15 cellular contexts compared by ENCODE assay signal in the genomic region with DNA sequence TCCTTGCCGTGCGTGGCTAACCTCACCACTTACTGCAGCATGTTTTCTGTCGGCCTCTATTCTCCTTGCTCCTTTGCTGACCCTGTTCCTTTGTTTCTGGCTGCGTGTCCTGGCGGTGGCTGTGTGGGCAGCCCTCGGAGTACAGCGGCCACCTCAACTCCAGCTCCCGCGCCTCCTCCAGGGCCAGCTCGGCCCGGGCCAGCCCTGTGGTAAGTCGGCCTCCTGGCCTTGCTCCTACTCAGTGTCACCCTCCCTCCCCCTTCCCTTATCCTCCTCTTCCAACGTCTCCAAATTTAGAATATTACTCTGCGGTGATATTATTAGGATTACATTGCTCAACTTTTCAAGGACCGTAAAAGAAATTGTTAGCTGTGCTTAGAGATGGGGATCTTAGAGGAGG. TPM values are rescaled to one million over a fixed set of nuclear protein-coding genes. Genes with fewer than 3 reads are reported as not detected.
DNase-seq lines count a peak whose midpoint lies in the region; ATAC-seq and TF ChIP-seq lines count a peak whose summit lies in the region.
"Had no signal": no experiment of that assay in that cellular context is flagged by ENCODE, and none has a peak within 500 bp of the region (broad histone marks: within the 10 kb centered on the region; RNA-seq: fewer than 3 reads in every experiment).

No MANE protein-coding gene starts in this region.

- WGBS in thyroid gland, 2 donors, result 73 to 80% methylated on average over 15 of the region's 15 CpGs

- peaks cover 53% of the 10 kb centered on the region for H3K4me1 Mint-ChIP-seq in activated T-helper 17 cell treated with anti-CD3 and anti-CD28 coated beads, Interleukin-2, amount 50 U/mL, for 72 hours
- peaks cover 37% of the 10 kb centered on the region for H3K4me1 Mint-ChIP-seq in nephron

- no peaks in the 10 kb centered on the region for H3K36me3 ChIP-seq in thyroid gland

- H3K4me3 ChIP-seq in thyroid gland (replicated peaks in 1 of 3), result no peak overlapping the region

- peaks cover 20 to 56% of the 10 kb centered on the region in 2 donors for H3K4me1 ChIP-seq in thyroid gland

- H3K36me3 Mint-ChIP-seq in activated T-helper 17 cell treated with anti-CD3 and anti-CD28 coated beads, Interleukin-2, amount 50 U/mL, for 72 hours (ENCODE audit: low read depth), result peaks cover 99% of the 10 kb centered on the region
- peaks cover 6% of the 10 kb centered on the region for H3K36me3 Mint-ChIP-seq in nephron (ENCODE audit: low read depth)

- no peaks in the 10 kb centered on the region for H3K27me3 ChIP-seq in thyroid gland

- H3K27ac ChIP-seq in thyroid gland, result peak overlapping the region in 2 of 3 donors; percentile 6 to 32
- H3K27ac ChIP-seq: C4-2B had no signal

- intact Hi-C loops in Right ventricle myocardium inferior (cut with DNase I) (no loop called here), thyroid gland (cut with DNase I) (no loop called here)

- H3K27ac Mint-ChIP-seq in activated T-helper 17 cell treated with anti-CD3 and anti-CD28 coated beads, Interleukin-2, amount 50 U/mL, for 72 hours, result peak overlapping the region; percentile 71
- peak overlapping the region; percentile 33 to 85 (median 51) for H3K27ac Mint-ChIP-seq in nephron
- H3K27ac Mint-ChIP-seq: stimulated activated memory B cell treated with anti-CD40 and anti-IgM and Interleukin-4, amounts not matched to agents 10 μg/mL and 1 μg/mL and 100 μg/mL, for 72 hours had no signal

- TF ChIP-seq CTCF in nephron (IDR thresholded peaks at IDR 0.05; ENCODE audit: unreplicated experiment in 3 of 3) (no peak), thyroid gland (IDR thresholded peaks at IDR 0.05) (no peak)

- ATAC-seq in activated T-helper 17 cell treated with anti-CD3 and anti-CD28 coated beads, Interleukin-2, amount 50 U/mL, for 72 hours (replicated peaks), result no peak
- peak; percentile 95 for ATAC-seq in Right ventricle myocardium inferior
- no peak for ATAC-seq in HG03565 (IDR thresholded peaks at IDR 0.05; ENCODE audit: unreplicated experiment)
- ATAC-seq in GM18520 (IDR thresholded peaks at IDR 0.05; ENCODE audit: unreplicated experiment), result no peak
- no peak for ATAC-seq in GM21723 (IDR thresholded peaks at IDR 0.05; ENCODE audit: unreplicated experiment)
- ATAC-seq: left lobe of liver; stimulated activated memory B cell treated with anti-CD40 and anti-IgM and Interleukin-4, amounts not matched to agents 10 μg/mL and 1 μg/mL and 100 μg/mL, for 72 hours had no signal

- DNase-seq in Right ventricle myocardium inferior (ENCODE audit: missing footprints) (peak; percentile 77), thyroid gland (no peak)
- DNase-seq: activated CD8-positive, alpha-beta memory T cell treated with anti-CD3 and anti-CD28 coated beads, Interleukin-2, amount 50 U/mL, for 4 hours; effector CD4-positive, alpha-beta T cell; NCI-H1105; NCI-H510A treated with DMSO at 0.1 percent for 48 hours; stimulated activated CD4-positive, alpha-beta T cell treated with anti-CD3 and anti-CD28 coated beads, Interleukin-2, amount 100 ng/mL, for 48 hours had no signal

- no peaks in the 10 kb centered on the region for H3K9me3 ChIP-seq in thyroid gland

- H3K9me3 Mint-ChIP-seq in activated T-helper 17 cell treated with anti-CD3 and anti-CD28 coated beads, Interleukin-2, amount 50 U/mL, for 72 hours, result no peaks in the 10 kb centered on the region
- H3K9me3 Mint-ChIP-seq in nephron, result no peaks in the 10 kb centered on the region
- H3K9me3 Mint-ChIP-seq: stimulated activated memory B cell treated with anti-CD40 and anti-IgM and Interleukin-4, amounts not matched to agents 10 μg/mL and 1 μg/mL and 100 μg/mL, for 72 hours had no signal

- H3K27me3 Mint-ChIP-seq in activated T-helper 17 cell treated with anti-CD3 and anti-CD28 coated beads, Interleukin-2, amount 50 U/mL, for 72 hours, result no peaks in the 10 kb centered on the region
- H3K27me3 Mint-ChIP-seq in nephron (ENCODE audit: low read depth), result no peaks in the 10 kb centered on the region
- H3K27me3 Mint-ChIP-seq: stimulated activated memory B cell treated with anti-CD40 and anti-IgM and Interleukin-4, amounts not matched to agents 10 μg/mL and 1 μg/mL and 100 μg/mL, for 72 hours had no signal

- H3K4me3 Mint-ChIP-seq in activated T-helper 17 cell treated with anti-CD3 and anti-CD28 coated beads, Interleukin-2, amount 50 U/mL, for 72 hours, result no peak overlapping the region
- H3K4me3 Mint-ChIP-seq in nephron, result no peak overlapping the region
- H3K4me3 Mint-ChIP-seq: stimulated activated memory B cell treated with anti-CD40 and anti-IgM and Interleukin-4, amounts not matched to agents 10 μg/mL and 1 μg/mL and 100 μg/mL, for 72 hours had no signal

- no peak for TF ChIP-seq POLR2A in thyroid gland (IDR thresholded peaks at IDR 0.05)

RNA-seq across cellular contexts. Expression of a gene that starts 59.5 kb away (rescaled TPM):
- 1 to 10 TPM; 2.1 to 3.9 TPM for total RNA-seq in activated T-helper 17 cell treated with anti-CD3 and anti-CD28 coated beads, Interleukin-2, amount 50 U/mL, for 72 hours
- total RNA-seq in Right ventricle myocardium inferior (0.30 TPM), thyroid gland (1 to 10 TPM in 3 of 4 donors, under 1 TPM in 1; 0.89 to 4.1 (median 1.5) TPM)
